21 cellular contexts compared by ENCODE assay signal in genomic region chr5:38923661-38924451, GRCh38.
A peak's percentile ranks its signal among the peaks of the same experiment; 100 is the strongest.
DNase-seq lines count a peak whose midpoint lies in the region; ATAC-seq and TF ChIP-seq lines count a peak whose summit lies in the region.
"Had no signal": no experiment of that assay in that cellular context is flagged by ENCODE, and none has a peak within 500 bp of the region (broad histone marks: within the 10 kb centered on the region; RNA-seq: fewer than 3 reads in every experiment).

No MANE protein-coding gene starts in this region.

- ATAC-seq in heart right ventricle (peak in 6 of 8 donors; percentile 22 to 81 (median 46)), HG02840 (IDR thresholded peaks at IDR 0.05; ENCODE audit: low FRiP score, unreplicated experiment) (no peak)
- ATAC-seq: natural killer cell treated with Interleukin-12 subunit alpha and Interleukin-12 subunit beta and Interleukin-15 and Interleukin-18, amount 100 ng/mL, for 72 hours had no signal

- peak overlapping the region in 3 of 10 donors; percentile 26 to 64 (median 41) for H3K27ac ChIP-seq in heart right ventricle
- H3K27ac ChIP-seq in sigmoid colon, result peak overlapping the region; percentile 17 to 79 (median 64)
- H3K27ac ChIP-seq: lower lobe of right lung, thyroid gland had no signal

- H3K27me3 Mint-ChIP-seq in activated naive CD4-positive, alpha-beta T cell treated with anti-CD3 and anti-CD28 coated beads for 36 hours (ENCODE audit: low read depth), result peaks cover 20% of the 10 kb centered on the region
- no peaks in the 10 kb centered on the region for H3K27me3 Mint-ChIP-seq in mesothelial cell of epicardium (ENCODE audit: low read depth)

- 69 to 70% methylated on average over 3 of the region's 3 CpGs for WGBS in heart right ventricle, 2 donors
- WGBS in sigmoid colon, 2 donors, result 40 to 58% methylated on average over 3 of the region's 3 CpGs

- H3K9me3 ChIP-seq in heart right ventricle (no peaks in the 10 kb centered on the region), sigmoid colon (no peaks in the 10 kb centered on the region)
- H3K9me3 ChIP-seq: lower lobe of right lung, thyroid gland had no signal

- no peaks in the 10 kb centered on the region for H3K36me3 Mint-ChIP-seq in activated naive CD4-positive, alpha-beta T cell treated with anti-CD3 and anti-CD28 coated beads for 36 hours (ENCODE audit: low read depth)
- H3K36me3 Mint-ChIP-seq in mesothelial cell of epicardium, result no peaks in the 10 kb centered on the region
- H3K36me3 Mint-ChIP-seq: natural killer cell treated with Interleukin-12 subunit alpha and Interleukin-12 subunit beta and Interleukin-15 and Interleukin-18, amount 100 ng/mL, for 72 hours had no signal

- no peaks in the 10 kb centered on the region for H3K9me3 Mint-ChIP-seq in activated naive CD4-positive, alpha-beta T cell treated with anti-CD3 and anti-CD28 coated beads for 36 hours
- no peaks in the 10 kb centered on the region for H3K9me3 Mint-ChIP-seq in mesothelial cell of epicardium
- H3K9me3 Mint-ChIP-seq: dendritic cell treated with granulocyte-macrophage colony-stimulating factor and Interleukin-4, amounts not matched to agents 40 ng/mL and 50 ng/mL, for 4 days; natural killer cell treated with Interleukin-12 subunit alpha and Interleukin-12 subunit beta and Interleukin-15 and Interleukin-18, amount 100 ng/mL, for 72 hours had no signal

- no peak for TF ChIP-seq EP300 in sigmoid colon (IDR thresholded peaks at IDR 0.05)

- H3K27me3 ChIP-seq in heart right ventricle (no peaks in the 10 kb centered on the region), sigmoid colon (no peaks in the 10 kb centered on the region)
- H3K27me3 ChIP-seq: thyroid gland had no signal

- intact Hi-C loops in heart right ventricle (cut with DNase I), result loop anchor here in 8 of 10 donors (5.0 to 10.0 kb wide), 9 partner anchors 77 to 542 kb away; partner anchors contain the start of gene OSMR (in 1 of the 8)
- intact Hi-C loops in sigmoid colon (cut with DNase I), result loop anchor here (5.0 to 10.0 kb wide), 3 partner anchors 77 to 479 kb away; partner anchors contain the start of gene OSMR
- intact Hi-C loops in activated naive CD4-positive, alpha-beta T cell treated with anti-CD3 and anti-CD28 coated beads for 36 hours (cut with micrococcal nuclease), result loop anchor here (2.0 to 10.0 kb wide), 2 partner anchors 369 to 541 kb away; partner anchors contain the start of gene LIFR

- peaks cover 0 to 23% (median 9%) of the 10 kb centered on the region in 9 donors for H3K4me1 ChIP-seq in heart right ventricle
- H3K4me1 ChIP-seq in sigmoid colon, result peaks cover 0 to 34% (median 24%) of the 10 kb centered on the region in 4 donors
- H3K4me1 ChIP-seq: thyroid gland had no signal

- no peak for TF ChIP-seq CTCF in AG09309 (IDR thresholded peaks at IDR 0.05; ENCODE audit: control insufficient read depth, insufficient read depth, low read depth, low read length, missing control alignments)
- no peak for TF ChIP-seq CTCF in heart right ventricle (IDR thresholded peaks at IDR 0.05)
- TF ChIP-seq CTCF in sigmoid colon (IDR thresholded peaks at IDR 0.05), result no peak
- no peak for TF ChIP-seq CTCF in mesothelial cell of epicardium (IDR thresholded peaks at IDR 0.05; ENCODE audit: unreplicated experiment)

- no peak overlapping the region for H3K27ac Mint-ChIP-seq in activated naive CD4-positive, alpha-beta T cell treated with anti-CD3 and anti-CD28 coated beads for 36 hours
- no peak overlapping the region for H3K27ac Mint-ChIP-seq in mesothelial cell of epicardium
- H3K27ac Mint-ChIP-seq: dendritic cell treated with granulocyte-macrophage colony-stimulating factor and Interleukin-4, amounts not matched to agents 40 ng/mL and 50 ng/mL, for 4 days; IgD-negative memory B cell; natural killer cell treated with Interleukin-12 subunit alpha and Interleukin-12 subunit beta and Interleukin-15 and Interleukin-18, amount 100 ng/mL, for 72 hours had no signal

- H3K4me3 ChIP-seq in AG09309 (ENCODE audit: control insufficient read depth, low read depth, low read length), result no peak overlapping the region
- no peak overlapping the region for H3K4me3 ChIP-seq in heart right ventricle
- no peak overlapping the region for H3K4me3 ChIP-seq in sigmoid colon
- H3K4me3 ChIP-seq: lower lobe of right lung, thyroid gland had no signal

- TF ChIP-seq POLR2A in sigmoid colon (IDR thresholded peaks at IDR 0.05), result no peak

- CTCF ChIA-PET in activated naive CD4-positive, alpha-beta T cell treated with anti-CD3 and anti-CD28 coated beads for 36 hours (lab: Charles Lee), result interaction anchor here (0.5 to 2.2 kb wide), 5 partner anchors 81 to 501 kb away, joined by 3 to 15 read pairs (median 3); partner anchors contain the start of gene DAB2

- DNase-seq in AG09309 (ENCODE audit: low read depth), result peak; percentile 66
- peak; percentile 95 for DNase-seq in amniotic epithelial cell (ENCODE audit: low read depth)
- no peak for DNase-seq in heart right ventricle
- DNase-seq in sigmoid colon, result no peak
- no peak for DNase-seq in pons (ENCODE audit: low spot score)
- DNase-seq in activated naive CD4-positive, alpha-beta T cell treated with anti-CD3 and anti-CD28 coated beads for 36 hours, result no peak
- no peak for DNase-seq in mesothelial cell of epicardium (ENCODE audit: low spot score in 2 of 2, unreplicated experiment in 2 of 2)
- DNase-seq: activated CD4-positive, alpha-beta T cell treated with anti-CD3 and anti-CD28 coated beads, Interleukin-2, amount 50 U/mL, for 48 hours; anterior cingulate cortex; Calu3; GF-D8; lower lobe of right lung; NCI-H1048; NCI-H774; stimulated activated CD4-positive, alpha-beta T cell treated with anti-CD3 and anti-CD28 coated beads, Interleukin-4, amount 100 ng/mL, for 1 hour; stimulated activated CD8-positive, alpha-beta memory T cell treated with anti-CD3 and anti-CD28 coated beads, Interleukin-4, amount 100 ng/mL, for 48 hours; thyroid gland had no signal

- peaks cover 0 to 92% (median 5%) of the 10 kb centered on the region in 9 donors for H3K36me3 ChIP-seq in heart right ventricle
- peaks cover 0 to 58% (median 5%) of the 10 kb centered on the region in 4 donors for H3K36me3 ChIP-seq in sigmoid colon

- no peak overlapping the region for H3K4me3 Mint-ChIP-seq in activated naive CD4-positive, alpha-beta T cell treated with anti-CD3 and anti-CD28 coated beads for 36 hours
- no peak overlapping the region for H3K4me3 Mint-ChIP-seq in mesothelial cell of epicardium
- H3K4me3 Mint-ChIP-seq: dendritic cell treated with granulocyte-macrophage colony-stimulating factor and Interleukin-4, amounts not matched to agents 40 ng/mL and 50 ng/mL, for 4 days; IgD-negative memory B cell; natural killer cell treated with Interleukin-12 subunit alpha and Interleukin-12 subunit beta and Interleukin-15 and Interleukin-18, amount 100 ng/mL, for 72 hours had no signal

- no peaks in the 10 kb centered on the region for H3K4me1 Mint-ChIP-seq in activated naive CD4-positive, alpha-beta T cell treated with anti-CD3 and anti-CD28 coated beads for 36 hours (ENCODE audit: low read depth)
- peaks cover 9% of the 10 kb centered on the region for H3K4me1 Mint-ChIP-seq in mesothelial cell of epicardium
- H3K4me1 Mint-ChIP-seq: IgD-negative memory B cell had no signal

Comparison
In these comparisons a context has a peak if more than half of its experiments do, and no peak if none do; other contexts are left out.
1. DNase-seq: peak in AG09309 (single experiment) and amniotic epithelial cell (single experiment); none in heart right ventricle (0 of 2), sigmoid colon (single experiment), pons (single experiment), activated naive CD4-positive, alpha-beta T cell treated with anti-CD3 and anti-CD28 coated beads for 36 hours (single experiment) and mesothelial cell of epicardium (0 of 2).